ENCODE assay signal across 8 cellular contexts in genomic region chr9:114681594-114682332, GRCh38. TPM values are rescaled to one million over a fixed set of nuclear protein-coding genes. Genes with fewer than 3 reads are reported as not detected.
DNase-seq lines count a peak whose midpoint lies in the region; ATAC-seq, FAIRE-seq and TF ChIP-seq lines count a peak whose summit lies in the region.

Gene TEX48 (minus strand): TSS chr9:114682192. CDS start chr9:114671723, 10,469 bp downstream.

- DNase-seq in GM12891 (ENCODE audit: insufficient read length, low spot score) (peak; percentile 38), NCI-H128 (lab: John Stamatoyannopoulos, UW; ENCODE audit: unreplicated experiment) (peak; percentile 13), hippocampal formation (lab: John Stamatoyannopoulos, UW) (peak; percentile 9 to 21), dedifferentiated amniotic fluid mesenchymal stem cell (ENCODE audit: extremely low spot score) (no peak)
- DNase-seq in activated naive CD8-positive, alpha-beta T cell treated with anti-CD3 and anti-CD28 coated beads, Interleukin-2, amount 50 U/mL, for 24 hours: peak; percentile 84
- peak; percentile 89 for DNase-seq in stimulated activated CD4-positive, alpha-beta T cell treated with anti-CD3 and anti-CD28 coated beads, Interleukin-15, amount 100 ng/mL, for 24 hours

- H3K9me3 Mint-ChIP-seq in T-helper 1 cell treated with Interleukin-12 subunit alpha and Interleukin-12 subunit beta and Interleukin-4 antibody, amounts not matched to agents 30 μg/mL and 1 μg/mL, for 36 hours: peaks cover 17% of the 10 kb centered on the region
- H3K9me3 Mint-ChIP-seq in activated naive CD8-positive, alpha-beta T cell treated with anti-CD3 and anti-CD28 coated beads, Interleukin-2, amount 50 U/mL, for 24 hours: peaks cover 5% of the 10 kb centered on the region

- H3K27ac Mint-ChIP-seq in T-helper 1 cell treated with Interleukin-12 subunit alpha and Interleukin-12 subunit beta and Interleukin-4 antibody, amounts not matched to agents 30 μg/mL and 1 μg/mL, for 36 hours: peak within 1 kb of the TSS; percentile 93
- H3K27ac Mint-ChIP-seq in activated naive CD8-positive, alpha-beta T cell treated with anti-CD3 and anti-CD28 coated beads, Interleukin-2, amount 50 U/mL, for 24 hours: peak within 1 kb of the TSS; percentile 87

- H3K4me1 Mint-ChIP-seq in T-helper 1 cell treated with Interleukin-12 subunit alpha and Interleukin-12 subunit beta and Interleukin-4 antibody, amounts not matched to agents 30 μg/mL and 1 μg/mL, for 36 hours (ENCODE audit: low read depth): peaks cover 52% of the 10 kb centered on the region
- peaks cover 72% of the 10 kb centered on the region for H3K4me1 Mint-ChIP-seq in activated naive CD8-positive, alpha-beta T cell treated with anti-CD3 and anti-CD28 coated beads, Interleukin-2, amount 50 U/mL, for 24 hours

- peak; percentile 79 for FAIRE-seq in GM12891 (lab: Jason Lieb, UNC)

- peak within 1 kb of the TSS; percentile 49 for H3K4me3 Mint-ChIP-seq in T-helper 1 cell treated with Interleukin-12 subunit alpha and Interleukin-12 subunit beta and Interleukin-4 antibody, amounts not matched to agents 30 μg/mL and 1 μg/mL, for 36 hours
- H3K4me3 Mint-ChIP-seq in activated naive CD8-positive, alpha-beta T cell treated with anti-CD3 and anti-CD28 coated beads, Interleukin-2, amount 50 U/mL, for 24 hours: peak within 1 kb of the TSS; percentile 32

- TF ChIP-seq POLR2A in GM12891 (IDR thresholded peaks at IDR 0.05; ENCODE audit: low read depth, low read length): no peak

- H3K36me3 Mint-ChIP-seq in T-helper 1 cell treated with Interleukin-12 subunit alpha and Interleukin-12 subunit beta and Interleukin-4 antibody, amounts not matched to agents 30 μg/mL and 1 μg/mL, for 36 hours (ENCODE audit: low read depth): peaks cover 16% of the 10 kb centered on the region
- H3K36me3 Mint-ChIP-seq in activated naive CD8-positive, alpha-beta T cell treated with anti-CD3 and anti-CD28 coated beads, Interleukin-2, amount 50 U/mL, for 24 hours (ENCODE audit: low read depth): peaks cover 11% of the 10 kb centered on the region

- peaks cover 4% of the 10 kb centered on the region for H3K27me3 Mint-ChIP-seq in T-helper 1 cell treated with Interleukin-12 subunit alpha and Interleukin-12 subunit beta and Interleukin-4 antibody, amounts not matched to agents 30 μg/mL and 1 μg/mL, for 36 hours (ENCODE audit: low read depth)
- H3K27me3 Mint-ChIP-seq in activated naive CD8-positive, alpha-beta T cell treated with anti-CD3 and anti-CD28 coated beads, Interleukin-2, amount 50 U/mL, for 24 hours: peaks cover 7% of the 10 kb centered on the region

- ATAC-seq in HG02623 (IDR thresholded peaks at IDR 0.05; ENCODE audit: unreplicated experiment): peak; percentile 90
- peak; percentile 92 for ATAC-seq in activated naive CD8-positive, alpha-beta T cell treated with anti-CD3 and anti-CD28 coated beads, Interleukin-2, amount 50 U/mL, for 24 hours

TF ChIP-seq in GM12891, 5 proteins besides CTCF, POLR2A, EP300 and RAD21:
- no peak for TF ChIP-seq POLR2AphosphoS5 (IDR thresholded peaks at IDR 0.05; ENCODE audit: low read depth, low read length)
- no peak for TF ChIP-seq TAF1 (IDR thresholded peaks at IDR 0.05; ENCODE audit: low read depth, low read length)
- no peak for TF ChIP-seq SPI1 (IDR thresholded peaks at IDR 0.05; ENCODE audit: low read depth, low read length)
- TF ChIP-seq PAX5 (IDR thresholded peaks at IDR 0.05; ENCODE audit: insufficient read depth, low read length, severe bottlenecking): no peak
- TF ChIP-seq POU2F2 (IDR thresholded peaks at IDR 0.05; ENCODE audit: low read depth, low read length): no peak

RNA-seq across cellular contexts. Expression of gene TEX48, which starts in this region (rescaled TPM):
- polyA plus RNA-seq in GM12891 (2012; ENCODE audit: low read depth, missing spikeins): not detected
